ENCODE assay signal across 9 cellular contexts in genomic region chr14:105301915-105302249, GRCh38. TPM values are rescaled to one million over a fixed set of nuclear protein-coding genes. Genes with fewer than 3 reads are reported as not detected.
DNase-seq lines count a peak whose midpoint lies in the region; ATAC-seq, FAIRE-seq and TF ChIP-seq lines count a peak whose summit lies in the region.
"Not testable (repeated sequence)": the region's sequence is repeated elsewhere in the genome, so short reads cannot be mapped to it uniquely, and the experiment has no call there.
"Had no signal": no experiment of that assay in that cellular context is flagged by ENCODE, and none has a peak within 500 bp of the region (broad histone marks: within the 10 kb centered on the region; RNA-seq: fewer than 3 reads in every experiment).

No MANE protein-coding gene starts in this region.

- H3K9me3 ChIP-seq in A549; HEK293 (ENCODE audit: control insufficient read depth, insufficient read depth, low read depth, low read length); iPS-15b (ENCODE audit: control insufficient read depth, insufficient read depth, low read length): not testable (repeated sequence)

- H3K27ac ChIP-seq in A549 (peak overlapping the region in 1 of 2 experiments; percentile 98; a peak in 4 of 6 replicates), RWPE1 (peak overlapping the region; percentile 95), dorsolateral prefrontal cortex (peak overlapping the region in 57 of 59 donors; percentile 1 to 98 (median 94))
- not testable (repeated sequence) for H3K27ac ChIP-seq in HEK293 (ENCODE audit: extremely low read depth, low read depth, low read length)

- not testable (repeated sequence) for H3K36me3 Mint-ChIP-seq in activated naive CD4-positive, alpha-beta T cell treated with anti-CD3 and anti-CD28 coated beads for 36 hours (ENCODE audit: low read depth); nephron (ENCODE audit: low read depth); stimulated activated memory B cell treated with anti-CD40 and anti-IgM and Interleukin-4, amounts not matched to agents 10 μg/mL and 1 μg/mL and 100 μg/mL, for 72 hours

- not testable (repeated sequence) for TF ChIP-seq POLR2A in A549 (IDR thresholded peaks at IDR 0.05; ENCODE audit: low read length)

- TF ChIP-seq RAD21 in A549 (conservative IDR thresholded peaks at IDR 0.05 in 1 of 2, IDR thresholded peaks at IDR 0.05 in 1 of 2): not testable (repeated sequence)

- not testable (repeated sequence) for H3K27ac Mint-ChIP-seq in activated naive CD4-positive, alpha-beta T cell treated with anti-CD3 and anti-CD28 coated beads for 36 hours
- peak overlapping the region in 1 of 3 experiments; percentile 61 for H3K27ac Mint-ChIP-seq in nephron
- H3K27ac Mint-ChIP-seq in stimulated activated memory B cell treated with anti-CD40 and anti-IgM and Interleukin-4, amounts not matched to agents 10 μg/mL and 1 μg/mL and 100 μg/mL, for 72 hours: peak overlapping the region; percentile 68

- TF ChIP-seq EP300 in A549 (IDR thresholded peaks at IDR 0.05): not testable (repeated sequence)

- not testable (repeated sequence) for H3K27me3 ChIP-seq in dorsolateral prefrontal cortex; iPS-15b (ENCODE audit: control insufficient read depth, insufficient read depth, low read length)

- not testable (repeated sequence) for FAIRE-seq in A549 (lab: Jason Lieb, UNC)

- 85% methylated on average over 11 of the region's 11 CpGs for WGBS in A549 (ENCODE audit: missing lambda C conversion rate)

- CTCF ChIA-PET in A549 (lab: Yijun Ruan, JAX): interaction anchor here (0.7 to 1.2 kb wide), 2 partner anchors 8 to 15 kb away, joined by 4 to 6 read pairs; no protein-coding TSS in a partner anchor
- CTCF ChIA-PET in HEK293 (lab: Yijun Ruan, JAX): interaction anchor here (1.1 kb wide), 1 partner anchor 50 kb away, joined by 3 read pairs; no protein-coding TSS in a partner anchor
- CTCF ChIA-PET in RWPE1 (lab: Yijun Ruan, JAX): not testable (repeated sequence)
- CTCF ChIA-PET in activated naive CD4-positive, alpha-beta T cell treated with anti-CD3 and anti-CD28 coated beads for 36 hours (lab: Charles Lee): interaction anchor here (1.2 kb wide), 1 partner anchor 180 kb away, joined by 3 read pairs; no protein-coding TSS in a partner anchor

- peak overlapping the region; percentile 99 for H3K4me3 ChIP-seq in A549
- H3K4me3 ChIP-seq in HEK293 (ENCODE audit: low read depth, low read length): not testable (repeated sequence)
- peak overlapping the region; percentile 61 to 93 (median 86) for H3K4me3 ChIP-seq in dorsolateral prefrontal cortex
- H3K4me3 ChIP-seq in iPS-15b (ENCODE audit: low read depth, low read length): peak overlapping the region; percentile 71

- not testable (repeated sequence) for H3K9me3 Mint-ChIP-seq in activated naive CD4-positive, alpha-beta T cell treated with anti-CD3 and anti-CD28 coated beads for 36 hours; nephron; stimulated activated memory B cell treated with anti-CD40 and anti-IgM and Interleukin-4, amounts not matched to agents 10 μg/mL and 1 μg/mL and 100 μg/mL, for 72 hours

- not testable (repeated sequence) for H3K27me3 Mint-ChIP-seq in activated naive CD4-positive, alpha-beta T cell treated with anti-CD3 and anti-CD28 coated beads for 36 hours (ENCODE audit: low read depth); nephron (ENCODE audit: low read depth); stimulated activated memory B cell treated with anti-CD40 and anti-IgM and Interleukin-4, amounts not matched to agents 10 μg/mL and 1 μg/mL and 100 μg/mL, for 72 hours

- H3K9ac ChIP-seq in iPS-15b (ENCODE audit: low read depth, low read length): not testable (repeated sequence)

- H3K4me2 ChIP-seq in A549: peak overlapping the region; percentile 80

- DNase-seq in A549 (ENCODE audit: low read depth in 1 of 2, low spot score in 1 of 2); RWPE1 (ENCODE audit: low spot score); activated naive CD4-positive, alpha-beta T cell treated with anti-CD3 and anti-CD28 coated beads for 36 hours; dorsolateral prefrontal cortex: not testable (repeated sequence)

- not testable (repeated sequence) for H3K4me1 ChIP-seq in A549; HEK293 (ENCODE audit: control insufficient read depth, insufficient read depth, low read length); iPS-15b (ENCODE audit: control insufficient read depth, insufficient read depth, low read length)

- TF ChIP-seq CTCF in A549 (IDR thresholded peaks at IDR 0.05); HEK293 (tag by site-specific recombination; IDR thresholded peaks at IDR 0.05); RWPE1 (conservative IDR thresholded peaks at IDR 0.05; ENCODE audit: low read depth); dorsolateral prefrontal cortex (IDR thresholded peaks at IDR 0.05 in 54 of 56, conservative IDR thresholded peaks at IDR 0.05 in 2 of 56; ENCODE audit: low read depth in 1 of 56, partially characterized antibody in 56 of 56); nephron (IDR thresholded peaks at IDR 0.05; ENCODE audit: unreplicated experiment in 3 of 3): not testable (repeated sequence)

- not testable (repeated sequence) for H3K36me3 ChIP-seq in HEK293 (ENCODE audit: control insufficient read depth in 2 of 2, insufficient read depth in 1 of 2, low read length in 2 of 2); iPS-15b (ENCODE audit: control insufficient read depth, insufficient read depth, low read length)

- H3K4me3 Mint-ChIP-seq in activated naive CD4-positive, alpha-beta T cell treated with anti-CD3 and anti-CD28 coated beads for 36 hours: peak overlapping the region; percentile 87
- H3K4me3 Mint-ChIP-seq in nephron: peak overlapping the region; percentile 91 to 93 (median 92)
- peak overlapping the region; percentile 89 for H3K4me3 Mint-ChIP-seq in stimulated activated memory B cell treated with anti-CD40 and anti-IgM and Interleukin-4, amounts not matched to agents 10 μg/mL and 1 μg/mL and 100 μg/mL, for 72 hours

- intact Hi-C loops in activated naive CD4-positive, alpha-beta T cell treated with anti-CD3 and anti-CD28 coated beads for 36 hours (cut with micrococcal nuclease): loop anchor here (1.0 to 10.0 kb wide), 5 partner anchors 9 to 1597 kb away; partner anchors contain the start of genes CDCA4, PACS2 and TEDC1
- intact Hi-C loops in dorsolateral prefrontal cortex (cut with DNase I): loop anchor here (1.0 kb wide), 1 partner anchor 11 kb away; no protein-coding TSS in a partner anchor

- ATAC-seq in A549; stimulated activated memory B cell treated with anti-CD40 and anti-IgM and Interleukin-4, amounts not matched to agents 10 μg/mL and 1 μg/mL and 100 μg/mL, for 72 hours: not testable (repeated sequence)

- POLR2A ChIA-PET in A549 (lab: Yijun Ruan, JAX): interaction anchor here (1.0 to 1.5 kb wide), 4 partner anchors 8 to 215 kb away, joined by 3 to 38 read pairs (median 4); partner anchors contain the start of gene PACS2
- POLR2A ChIA-PET in HEK293 (lab: Yijun Ruan, JAX): interaction anchor here (0.7 to 2.5 kb wide), 5 partner anchors 10 to 54 kb away, joined by 3 to 36 read pairs (median 5); partner anchors contain the start of genes BTBD6 and PACS2
- POLR2A ChIA-PET in RWPE1 (lab: Yijun Ruan, JAX; ENCODE audit: low non-redundant PET): not testable (repeated sequence)

- peaks cover 38% of the 10 kb centered on the region for H3K4me1 Mint-ChIP-seq in activated naive CD4-positive, alpha-beta T cell treated with anti-CD3 and anti-CD28 coated beads for 36 hours (ENCODE audit: low read depth)
- not testable (repeated sequence) for H3K4me1 Mint-ChIP-seq in nephron
- H3K4me1 Mint-ChIP-seq in stimulated activated memory B cell treated with anti-CD40 and anti-IgM and Interleukin-4, amounts not matched to agents 10 μg/mL and 1 μg/mL and 100 μg/mL, for 72 hours: peaks cover 25% of the 10 kb centered on the region

TF ChIP-seq in HEK293, 187 proteins besides CTCF, POLR2A, EP300 and RAD21 (continues in another document):
- 0 out of 2 replicates have a peak, but pooled peaks have one; percentile 5 for TF ChIP-seq ZNF366 (tag by site-specific recombination; conservative IDR thresholded peaks at IDR 0.05)
- 0 out of 2 replicates have a peak, but pooled peaks have one; percentile 42 for TF ChIP-seq ZBTB8A (tag by site-specific recombination; IDR thresholded peaks at IDR 0.05)
- TF ChIP-seq YY2 (tag by site-specific recombination; IDR thresholded peaks at IDR 0.05): 0 out of 2 replicates have a peak, but pooled peaks have one; percentile 9

RNA-seq across cellular contexts. Expression of gene BRF1, which starts 1.1 kb away (rescaled TPM):
- polyA plus RNA-seq in A549 (2011; rRNA removed) (7.0 and 8.5 TPM in 2 replicates), A549 (2017; fragmentation: RNase III; extraction: RNeasy Plus Mini Kit Qiagen cat#74134 plus additional on column Dnase treatment) (23.9 to 29.6 TPM (median 25.7 TPM) in 3 replicates)
- polyA plus RNA-seq in A549 (2012; cell fraction: cytosol; rRNA removed): 15.4 and 21.4 TPM in 2 replicates
- 59.0 and 64.6 TPM in 2 replicates for polyA plus RNA-seq in A549 (2012; cell fraction: nucleus; rRNA removed)
- polyA minus RNA-seq in A549 (2011; rRNA and poly(A)+ RNA removed): 9.6 and 14.5 TPM in 2 replicates
- 10 to 100 TPM; 20.6 to 23.4 TPM for total RNA-seq in activated naive CD4-positive, alpha-beta T cell treated with anti-CD3 and anti-CD28 coated beads for 36 hours
- total RNA-seq in dorsolateral prefrontal cortex: 100 to 1,000 TPM in 7 of 120 experiments, 10 to 100 TPM in 113; 55.3 to 109 (median 75.5) TPM

RNA-seq across cellular contexts. Expression of gene PACS2, which starts 12.7 kb away (rescaled TPM):
- polyA plus RNA-seq in A549 (2011; rRNA removed) (11.9 and 13.1 TPM in 2 replicates), A549 (2017; fragmentation: RNase III; extraction: RNeasy Plus Mini Kit Qiagen cat#74134 plus additional on column Dnase treatment) (21.7 to 25.8 TPM (median 24.5 TPM) in 3 replicates)
- 30.5 and 35.5 TPM in 2 replicates for polyA plus RNA-seq in A549 (2012; cell fraction: cytosol; rRNA removed)
- 95.3 and 135 TPM in 2 replicates for polyA plus RNA-seq in A549 (2012; cell fraction: nucleus; rRNA removed)
- polyA minus RNA-seq in A549 (2011; rRNA and poly(A)+ RNA removed): 19.4 and 24.6 TPM in 2 replicates
- 10 to 100 TPM; 25.1 to 29.6 TPM for total RNA-seq in activated naive CD4-positive, alpha-beta T cell treated with anti-CD3 and anti-CD28 coated beads for 36 hours
- 100 to 1,000 TPM; 131 to 394 (median 200) TPM for total RNA-seq in dorsolateral prefrontal cortex

RNA-seq across cellular contexts. Expression of gene BTBD6, which starts 53.5 kb away (rescaled TPM):
- 16.1 and 19.3 TPM in 2 replicates for polyA plus RNA-seq in A549 (2011; rRNA removed)
- 30.1 and 33.4 TPM in 2 replicates for polyA plus RNA-seq in A549 (2012; cell fraction: cytosol; rRNA removed)
- 46.1 and 49.1 TPM in 2 replicates for polyA plus RNA-seq in A549 (2012; cell fraction: nucleus; rRNA removed)
- polyA plus RNA-seq in A549 (2017; fragmentation: RNase III; extraction: RNeasy Plus Mini Kit Qiagen cat#74134 plus additional on column Dnase treatment): 31.3 to 33.9 TPM (median 33.6 TPM) in 3 replicates
- 21.5 and 21.8 TPM in 2 replicates for polyA minus RNA-seq in A549 (2011; rRNA and poly(A)+ RNA removed)
- 10 to 100 TPM; 24.6 to 25.6 TPM for total RNA-seq in activated naive CD4-positive, alpha-beta T cell treated with anti-CD3 and anti-CD28 coated beads for 36 hours
- total RNA-seq in dorsolateral prefrontal cortex: 10 to 100 TPM; 28.3 to 99.3 (median 59.6) TPM
- total RNA-seq: A172 had no signal

Comparison
In these comparisons a context has a peak if more than half of its experiments do, and no peak if none do; other contexts are left out.
1. RNA of gene PACS2, which starts 12.7 kb away (total RNA-seq): 131 to 394 TPM in dorsolateral prefrontal cortex; 25.1 to 29.6 TPM in activated naive CD4-positive, alpha-beta T cell treated with anti-CD3 and anti-CD28 coated beads for 36 hours; every median in the first group is over 4 times any median in the second.
2. Peak in every context shown above with its lines, with median percentiles within 50 percentile points of each other: H3K4me3 Mint-ChIP-seq.